1 cellular context compared by ENCODE assay signal in genomic region chr20:45925821-45926506, GRCh38.
TF ChIP-seq lines count a peak whose summit lies in the region.

No MANE protein-coding gene starts in this region.

TF ChIP-seq in HepG2, 621 proteins besides CTCF, POLR2A, EP300 and RAD21 (continued from another document and continues in another):
- TF ChIP-seq HINFP (CRISPR knock-in tag; IDR thresholded peaks at IDR 0.05; ENCODE audit: low read depth) (no peak), SRSF9 (IDR thresholded peaks at IDR 0.05; ENCODE audit: borderline replicate concordance, insufficient read depth, low read depth, low read length, poor library complexity, severe bottlenecking) (no peak), MIXL1 (CRISPR knock-in tag; IDR thresholded peaks at IDR 0.05) (no peak), SRY (CRISPR knock-in tag; IDR thresholded peaks at IDR 0.05) (no peak), IRF1 (CRISPR knock-in tag; IDR thresholded peaks at IDR 0.05; ENCODE audit: low read depth) (no peak), ATF7-NPFF (CRISPR knock-in tag; IDR thresholded peaks at IDR 0.05; ENCODE audit: low read depth) (no peak), GTF3A (CRISPR knock-in tag; conservative IDR thresholded peaks at IDR 0.05) (no peak), ZNF33B (CRISPR knock-in tag; IDR thresholded peaks at IDR 0.05) (no peak; the same call in 1 of the 2 replicates), BHLHE40 (IDR thresholded peaks at IDR 0.05; ENCODE audit: low read length) (no peak), TFAP4 (IDR thresholded peaks at IDR 0.05; ENCODE audit: borderline replicate concordance, low read depth) (peak; percentile 26; the same call in 1 of the 2 replicates), ZNF281 (CRISPR knock-in tag; IDR thresholded peaks at IDR 0.05; ENCODE audit: borderline replicate concordance) (no peak), KMT2A (CRISPR knock-in tag; IDR thresholded peaks at IDR 0.05) (no peak), ZBTB10 (CRISPR knock-in tag; IDR thresholded peaks at IDR 0.05; ENCODE audit: borderline replicate concordance) (0 out of 2 replicates have a peak, but pooled peaks have one; percentile 40), ZNF234 (CRISPR knock-in tag; conservative IDR thresholded peaks at IDR 0.05) (no peak), ATF4 (CRISPR knock-in tag; IDR thresholded peaks at IDR 0.05) (no peak), RXRA (CRISPR knock-in tag; IDR thresholded peaks at IDR 0.05) (peak; percentile 36; the same call in 1 of the 2 replicates), FOXP1 (IDR thresholded peaks at IDR 0.05) (no peak), FOXP1 (CRISPR knock-in tag; IDR thresholded peaks at IDR 0.05) (no peak), SOX13 (IDR thresholded peaks at IDR 0.05) (no peak), SOX13 (CRISPR knock-in tag; conservative IDR thresholded peaks at IDR 0.05 in 1 of 2, IDR thresholded peaks at IDR 0.05 in 1 of 2) (peak in 1 of 2 experiments; percentile 24; a peak in 2 of 4 replicates), RFX5 (IDR thresholded peaks at IDR 0.05; ENCODE audit: low read depth, low read length) (peak; percentile 67; the same call in 1 of the 2 replicates), ZBTB20 (CRISPR knock-in tag; IDR thresholded peaks at IDR 0.05; ENCODE audit: borderline replicate concordance, low read depth) (no peak), ATRX (CRISPR knock-in tag; IDR thresholded peaks at IDR 0.05; ENCODE audit: borderline replicate concordance) (no peak), GFI1 (CRISPR knock-in tag; IDR thresholded peaks at IDR 0.05; ENCODE audit: borderline replicate concordance) (peak; percentile 17; the same call in 1 of the 2 replicates), ZNF770 (CRISPR knock-in tag; IDR thresholded peaks at IDR 0.05) (no peak; the same call in none of the 2 replicates), ZNF737 (CRISPR knock-in tag; IDR thresholded peaks at IDR 0.05; ENCODE audit: borderline replicate concordance) (no peak), ZNF557 (CRISPR knock-in tag; IDR thresholded peaks at IDR 0.05) (no peak), CENPBD1 (CRISPR knock-in tag; IDR thresholded peaks at IDR 0.05; ENCODE audit: borderline replicate concordance, low read depth) (no peak), ZFP82 (CRISPR knock-in tag; IDR thresholded peaks at IDR 0.05; ENCODE audit: borderline replicate concordance) (no peak), ZNF609 (CRISPR knock-in tag; IDR thresholded peaks at IDR 0.05; ENCODE audit: borderline replicate concordance) (0 out of 2 replicates have a peak, but pooled peaks have one; percentile 2), ASH2L (IDR thresholded peaks at IDR 0.05; ENCODE audit: insufficient read length, low read depth, low read length) (no peak), PREB (CRISPR knock-in tag; IDR thresholded peaks at IDR 0.05) (no peak), HOXD1 (CRISPR knock-in tag; IDR thresholded peaks at IDR 0.05) (no peak), YY1 (IDR thresholded peaks at IDR 0.05; ENCODE audit: insufficient read depth, insufficient replicate concordance, low read depth, low read length) (no peak), XRCC5 (optimal IDR thresholded peaks at IDR 0.05; ENCODE audit: low read length) (no peak), ZBTB1 (CRISPR knock-in tag; IDR thresholded peaks at IDR 0.05; ENCODE audit: borderline replicate concordance) (no peak), ZNF530 (CRISPR knock-in tag; IDR thresholded peaks at IDR 0.05; ENCODE audit: low read depth) (no peak), ZNF263 (CRISPR knock-in tag; IDR thresholded peaks at IDR 0.05) (no peak; the same call in 1 of the 2 replicates), ZNF773 (CRISPR knock-in tag; IDR thresholded peaks at IDR 0.05; ENCODE audit: borderline replicate concordance) (no peak)
